In the genomic region with DNA sequence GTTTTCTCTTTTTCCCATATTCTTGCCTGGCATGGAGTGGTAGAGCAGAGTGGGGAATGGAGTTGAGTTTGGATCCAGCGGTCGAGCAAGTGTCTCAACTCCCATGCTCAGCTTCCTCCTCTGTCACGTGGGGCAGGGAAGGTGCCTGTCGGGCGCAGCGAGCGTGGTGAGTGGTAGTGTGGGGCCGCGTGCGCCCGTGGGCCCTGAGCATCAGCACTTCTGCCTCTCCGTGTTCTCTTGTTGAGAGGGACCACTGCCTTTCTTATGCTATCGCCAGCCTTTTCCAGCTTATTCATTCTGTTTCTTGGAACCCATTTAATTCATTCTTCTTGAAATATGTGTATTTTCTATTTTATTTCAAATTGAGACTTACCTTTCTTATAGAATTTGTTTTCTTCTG, we compare ENCODE assay signal across 13 cellular contexts.
"Had no signal": no experiment of that assay in that cellular context is flagged by ENCODE, and none has a peak within 500 bp of the region (broad histone marks: within the 10 kb centered on the region; RNA-seq: fewer than 3 reads in every experiment).

No MANE protein-coding gene starts in this region.

- DNase-seq: activated CD4-positive, alpha-beta memory T cell treated with anti-CD3 and anti-CD28 coated beads for 36 hours; activated effector memory CD4-positive, alpha-beta T cell treated with Interleukin-2 at 50 U/mL for 16 hours; activated naive CD4-positive, alpha-beta T cell treated with anti-CD3 and anti-CD28 coated beads, Interleukin-2, amount 10 ng/mL, durations not matched to agents 7 days and 5 days; activated T-cell treated with anti-CD3 and anti-CD28 coated beads, Interleukin-2, amount 50 U/mL, for 4 hours; dermis blood vessel endothelial cell; effector memory CD4-positive, alpha-beta T cell; naive thymus-derived CD4-positive, alpha-beta T cell; pancreas; sigmoid colon; stimulated activated CD4-positive, alpha-beta T cell treated with anti-CD3 and anti-CD28 coated beads, Interleukin-4, amount 100 ng/mL, for 24 hours; uterus had no signal

- H3K27ac ChIP-seq: ascending aorta, pancreas, thoracic aorta, uterus had no signal

- H3K4me3 ChIP-seq: ascending aorta, pancreas, sigmoid colon, thoracic aorta, uterus had no signal

- H3K27me3 ChIP-seq: ascending aorta, pancreas, sigmoid colon, uterus had no signal

- H3K4me1 ChIP-seq: pancreas, uterus had no signal

- H3K9me3 ChIP-seq: ascending aorta, pancreas, sigmoid colon, thoracic aorta, uterus had no signal

- H3K36me3 ChIP-seq: pancreas, uterus had no signal
